In the genomic region with DNA sequence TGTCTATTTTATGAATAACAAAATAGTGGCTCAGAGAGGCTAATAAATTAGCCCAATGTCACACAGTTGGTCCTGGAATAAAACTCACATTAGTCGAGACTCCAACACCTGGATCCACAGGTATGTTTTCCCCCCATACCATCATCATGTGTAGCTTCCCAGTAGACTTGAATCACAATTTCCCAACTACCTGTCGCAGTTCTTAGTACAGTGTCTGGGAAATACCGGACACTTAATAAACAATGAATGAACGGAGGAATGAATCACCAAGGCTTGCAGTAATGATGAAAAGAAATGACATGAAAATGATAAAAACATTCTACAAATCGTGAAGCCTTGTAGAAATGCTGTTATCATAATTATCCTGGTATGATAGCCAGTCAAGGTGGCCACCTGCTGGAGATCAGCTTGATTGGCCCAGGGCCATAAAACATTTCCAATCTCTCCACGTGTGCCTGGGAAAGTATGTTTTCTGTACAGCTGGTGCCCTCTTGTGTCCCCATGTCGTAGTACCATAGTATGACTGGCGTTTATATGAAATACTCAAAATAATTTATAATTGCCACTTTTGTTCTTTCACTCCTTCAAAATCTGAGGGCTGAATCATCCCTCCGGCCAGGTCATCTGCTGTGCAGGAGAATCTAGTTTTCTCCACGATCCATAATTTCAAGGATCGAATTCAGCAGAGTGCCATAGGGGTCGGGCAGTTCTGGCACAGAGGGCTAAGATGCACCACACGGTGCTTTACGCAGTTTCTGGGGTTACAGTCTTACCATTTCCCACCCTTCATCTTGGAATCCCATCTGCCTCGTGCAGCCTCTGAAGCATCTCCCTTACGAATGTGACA, we compare ENCODE assay signal across 8 cellular contexts.
A peak's percentile ranks its signal among the peaks of the same experiment; 100 is the strongest.
DNase-seq lines count a peak whose midpoint lies in the region; ATAC-seq, FAIRE-seq and TF ChIP-seq lines count a peak whose summit lies in the region.

No MANE protein-coding gene starts in this region.

- intact Hi-C loops in PC-9 (cut with micrococcal nuclease; ENCODE audit: unreplicated experiment): loop anchor here (5.0 kb wide), 1 partner anchor 100 kb away; no protein-coding TSS in a partner anchor
- intact Hi-C loops in CD4-positive, alpha-beta T cell (cut with DNase I, micrococcal nuclease): no loop called here

- DNase-seq in COLO829 (ENCODE audit: low spot score) (peak; percentile 8), PC-9 (peak; percentile 30 to 60), fibroblast of gingiva (ENCODE audit: low read depth) (peak; percentile 21), urothelium cell line (ENCODE audit: low spot score) (peak; percentile 93)
- DNase-seq in CD4-positive, alpha-beta T cell: no peak
- no peak for DNase-seq in NK-92 treated with Interleukin-12 subunit alpha and Interleukin-12 subunit beta, amount 100 ng/mL, for 24 hours (lab: John Stamatoyannopoulos, UW)

- no peaks in the 10 kb centered on the region for H3K9me3 Mint-ChIP-seq in CD4-positive, alpha-beta T cell

- H3F3A ChIP-seq in PC-9 (ENCODE audit: insufficient read depth, low read depth): no peaks in the 10 kb centered on the region

- no peaks in the 10 kb centered on the region for H3K4me1 Mint-ChIP-seq in CD4-positive, alpha-beta T cell (ENCODE audit: low read depth)

- no peaks in the 10 kb centered on the region for H3K36me3 ChIP-seq in PC-9 (ENCODE audit: low read depth)

- H3K9me3 ChIP-seq in PC-9 (ENCODE audit: insufficient read depth, low read depth): no peaks in the 10 kb centered on the region
- no peaks in the 10 kb centered on the region for H3K9me3 ChIP-seq in CD4-positive, alpha-beta T cell (ENCODE audit: control insufficient read depth, low read length)

- no peaks in the 10 kb centered on the region for H3K36me3 Mint-ChIP-seq in CD4-positive, alpha-beta T cell (ENCODE audit: low read depth)

- H3K27ac Mint-ChIP-seq in CD4-positive, alpha-beta T cell: no peak overlapping the region

- no peak overlapping the region for H3K4me2 ChIP-seq in PC-9

- H3K4me3 ChIP-seq in PC-9: no peak overlapping the region

- no peak for TF ChIP-seq EP300 in Ishikawa (IDR thresholded peaks at IDR 0.05; ENCODE audit: borderline replicate concordance)

- H2AFZ ChIP-seq in PC-9: no peak overlapping the region

- BruUV-seq in PC-9 (replicated peaks; lab: Mats Ljungman, UMichigan): no TSS peak

- peak; percentile 43 for TF ChIP-seq RAD21 in Ishikawa (IDR thresholded peaks at IDR 0.05; ENCODE audit: low read depth)

- H3K4me3 Mint-ChIP-seq in CD4-positive, alpha-beta T cell: no peak overlapping the region

- TF ChIP-seq CTCF in PC-9 (conservative IDR thresholded peaks at IDR 0.05): peak; percentile 66
- no peak for TF ChIP-seq CTCF in CD4-positive, alpha-beta T cell (IDR thresholded peaks at IDR 0.05)

- CTCF ChIA-PET in PC-9 (lab: Charles Lee): no interaction called here
- CTCF ChIA-PET in CD4-positive, alpha-beta T cell (lab: Charles Lee): no interaction called here

- no peaks in the 10 kb centered on the region for H3K9me2 ChIP-seq in PC-9 (ENCODE audit: insufficient read depth)

- ATAC-seq in CD4-positive, alpha-beta T cell (ENCODE audit: poor library complexity): no peak
- ATAC-seq in GM19023 (IDR thresholded peaks at IDR 0.05; ENCODE audit: unreplicated experiment): no peak

- no peak overlapping the region for H3K27ac ChIP-seq in PC-9
- no peak overlapping the region for H3K27ac ChIP-seq in CD4-positive, alpha-beta T cell (ENCODE audit: low read depth, low read length)

- H3K79me2 ChIP-seq in PC-9 (ENCODE audit: low read depth): no peaks in the 10 kb centered on the region

- peaks cover 67% of the 10 kb centered on the region for H3K27me3 ChIP-seq in PC-9 (ENCODE audit: insufficient read depth, low read depth)
- H3K27me3 ChIP-seq in CD4-positive, alpha-beta T cell (ENCODE audit: control insufficient read depth, insufficient read depth, low read length): no peaks in the 10 kb centered on the region

- H4K20me1 ChIP-seq in PC-9 (ENCODE audit: insufficient read depth): no peaks in the 10 kb centered on the region

- POLR2A ChIA-PET in PC-9 (lab: Charles Lee; ENCODE audit: unreplicated experiment): no interaction called here
- POLR2A ChIA-PET in CD4-positive, alpha-beta T cell (lab: Charles Lee): no interaction called here

- peak; percentile 99 for FAIRE-seq in urothelium cell line (lab: Jason Lieb, UNC)

- H3K27me3 Mint-ChIP-seq in CD4-positive, alpha-beta T cell: peaks cover 8% of the 10 kb centered on the region

- H3K4me1 ChIP-seq in PC-9 (replicated peaks; ENCODE audit: insufficient read depth): no peaks in the 10 kb centered on the region

TF ChIP-seq in Ishikawa, 13 proteins besides CTCF, POLR2A, EP300 and RAD21:
- TF ChIP-seq ZBTB7A (IDR thresholded peaks at IDR 0.05; ENCODE audit: low read depth): no peak
- peak; percentile 40; the same call in 1 of the 2 replicates for TF ChIP-seq NFIC (IDR thresholded peaks at IDR 0.05)
- no peak for TF ChIP-seq CEBPB (IDR thresholded peaks at IDR 0.05)
- TF ChIP-seq, protein P1, sequence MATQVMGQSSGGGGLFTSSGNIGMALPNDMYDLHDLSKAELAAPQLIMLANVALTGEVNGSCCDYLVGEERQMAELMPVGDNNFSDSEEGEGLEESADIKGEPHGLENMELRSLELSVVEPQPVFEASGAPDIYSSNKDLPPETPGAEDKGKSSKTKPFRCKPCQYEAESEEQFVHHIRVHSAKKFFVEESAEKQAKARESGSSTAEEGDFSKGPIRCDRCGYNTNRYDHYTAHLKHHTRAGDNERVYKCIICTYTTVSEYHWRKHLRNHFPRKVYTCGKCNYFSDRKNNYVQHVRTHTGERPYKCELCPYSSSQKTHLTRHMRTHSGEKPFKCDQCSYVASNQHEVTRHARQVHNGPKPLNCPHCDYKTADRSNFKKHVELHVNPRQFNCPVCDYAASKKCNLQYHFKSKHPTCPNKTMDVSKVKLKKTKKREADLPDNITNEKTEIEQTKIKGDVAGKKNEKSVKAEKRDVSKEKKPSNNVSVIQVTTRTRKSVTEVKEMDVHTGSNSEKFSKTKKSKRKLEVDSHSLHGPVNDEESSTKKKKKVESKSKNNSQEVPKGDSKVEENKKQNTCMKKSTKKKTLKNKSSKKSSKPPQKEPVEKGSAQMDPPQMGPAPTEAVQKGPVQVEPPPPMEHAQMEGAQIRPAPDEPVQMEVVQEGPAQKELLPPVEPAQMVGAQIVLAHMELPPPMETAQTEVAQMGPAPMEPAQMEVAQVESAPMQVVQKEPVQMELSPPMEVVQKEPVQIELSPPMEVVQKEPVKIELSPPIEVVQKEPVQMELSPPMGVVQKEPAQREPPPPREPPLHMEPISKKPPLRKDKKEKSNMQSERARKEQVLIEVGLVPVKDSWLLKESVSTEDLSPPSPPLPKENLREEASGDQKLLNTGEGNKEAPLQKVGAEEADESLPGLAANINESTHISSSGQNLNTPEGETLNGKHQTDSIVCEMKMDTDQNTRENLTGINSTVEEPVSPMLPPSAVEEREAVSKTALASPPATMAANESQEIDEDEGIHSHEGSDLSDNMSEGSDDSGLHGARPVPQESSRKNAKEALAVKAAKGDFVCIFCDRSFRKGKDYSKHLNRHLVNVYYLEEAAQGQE (IDR thresholded peaks at IDR 0.05; ENCODE audit: low read depth): no peak
TF ChIP-seq in Ishikawa: peak in this region for 1.

Comparison
In these comparisons a context has a peak if more than half of its experiments do, and no peak if none do; other contexts are left out.
1. DNase-seq: peak in COLO829 (single experiment), PC-9 (2 of 2), fibroblast of gingiva (single experiment) and urothelium cell line (single experiment); none in CD4-positive, alpha-beta T cell (0 of 10) and NK-92 treated with Interleukin-12 subunit alpha and Interleukin-12 subunit beta, amount 100 ng/mL, for 24 hours (single experiment).